8 cellular contexts compared by ENCODE assay signal in genomic region chr15:81336568-81336967, GRCh38. TPM values are rescaled to one million over a fixed set of nuclear protein-coding genes. Genes with fewer than 3 reads are reported as not detected.
A peak's percentile ranks its signal among the peaks of the same experiment; 100 is the strongest.
DNase-seq lines count a peak whose midpoint lies in the region; ATAC-seq and TF ChIP-seq lines count a peak whose summit lies in the region.

No MANE protein-coding gene starts in this region.

- CTCF ChIA-PET in IMR-90 (lab: Yijun Ruan, JAX): interaction anchor here (0.8 to 1.0 kb wide), 3 partner anchors 9 to 32 kb away, joined by 3 to 4 read pairs (median 3); no protein-coding TSS in a partner anchor
- CTCF ChIA-PET in activated naive CD4-positive, alpha-beta T cell treated with anti-CD3 and anti-CD28 coated beads for 36 hours (lab: Charles Lee): interaction anchor here (0.5 to 6.3 kb wide), 9 partner anchors 9 to 115 kb away, joined by 3 to 65 read pairs (median 4); no protein-coding TSS in a partner anchor

- peaks cover 7% of the 10 kb centered on the region; the same call in 1 of the 2 replicates for H3K9me1 ChIP-seq in IMR-90 (ENCODE audit: insufficient read depth, low read length)

- no peak overlapping the region for H2BK15ac ChIP-seq in IMR-90 (ENCODE audit: low read depth, low read length)

- no peak overlapping the region for H2AK5ac ChIP-seq in IMR-90 (ENCODE audit: low read depth, low read length)

- dilution Hi-C loops in IMR-90 (cut with HindIII; ENCODE audit: low sequenced_read_pairs, unreplicated experiment): no loop called here

- H3K79me1 ChIP-seq in IMR-90 (ENCODE audit: low read depth in 1 of 2, low read length in 2 of 2): no peaks in the 10 kb centered on the region

- H3K36me3 Mint-ChIP-seq in activated naive CD4-positive, alpha-beta T cell treated with anti-CD3 and anti-CD28 coated beads for 36 hours (ENCODE audit: low read depth): peaks cover 2% of the 10 kb centered on the region
- H3K36me3 Mint-ChIP-seq in naive B cell: no peaks in the 10 kb centered on the region

- H4K8ac ChIP-seq in IMR-90 (ENCODE audit: low read depth in 2 of 2, low read length in 2 of 2): no peak overlapping the region

- H3K27ac ChIP-seq in IMR-90 (ENCODE audit: insufficient read depth, low read length) (no peak overlapping the region), esophagus muscularis mucosa (replicated peaks in 1 of 4) (no peak overlapping the region)

- TF ChIP-seq POLR2A in IMR-90 (IDR thresholded peaks at IDR 0.05; ENCODE audit: low read depth, low read length): no peak
- no peak for TF ChIP-seq POLR2A in esophagus muscularis mucosa (IDR thresholded peaks at IDR 0.05; ENCODE audit: low read depth)

- H3K4ac ChIP-seq in IMR-90 (ENCODE audit: low read depth, low read length): no peak overlapping the region

- no peaks in the 10 kb centered on the region for H3K9me3 Mint-ChIP-seq in activated naive CD4-positive, alpha-beta T cell treated with anti-CD3 and anti-CD28 coated beads for 36 hours
- no peaks in the 10 kb centered on the region for H3K9me3 Mint-ChIP-seq in naive B cell

- H3K56ac ChIP-seq in IMR-90 (ENCODE audit: extremely low read depth, insufficient read depth, low read length): no peak overlapping the region

- H4K5ac ChIP-seq in IMR-90 (ENCODE audit: low read depth, low read length): no peak overlapping the region

- no peak overlapping the region for H2BK20ac ChIP-seq in IMR-90 (ENCODE audit: low read depth, low read length)

- intact Hi-C loops in IMR-90 (cut with micrococcal nuclease): loop anchor here (1.0 kb wide), 1 partner anchor 61 kb away; no protein-coding TSS in a partner anchor
- intact Hi-C loops in activated naive CD4-positive, alpha-beta T cell treated with anti-CD3 and anti-CD28 coated beads for 36 hours (cut with micrococcal nuclease): loop anchor here (1.0 to 5.0 kb wide), 3 partner anchors 61 to 229 kb away; no protein-coding TSS in a partner anchor
- intact Hi-C loops in esophagus muscularis mucosa (cut with DNase I): loop anchor here (10.0 kb wide), 1 partner anchor 62 kb away; no protein-coding TSS in a partner anchor

- no peaks in the 10 kb centered on the region for H3K27me3 Mint-ChIP-seq in activated naive CD4-positive, alpha-beta T cell treated with anti-CD3 and anti-CD28 coated beads for 36 hours (ENCODE audit: low read depth)
- H3K27me3 Mint-ChIP-seq in naive B cell: peaks cover 0 to 6% (median 0%) of the 10 kb centered on the region in 3 donors

- H3K4me1 Mint-ChIP-seq in activated naive CD4-positive, alpha-beta T cell treated with anti-CD3 and anti-CD28 coated beads for 36 hours (ENCODE audit: low read depth): peaks cover 15% of the 10 kb centered on the region
- H3K4me1 Mint-ChIP-seq in naive B cell: peaks cover 5 to 17% (median 6%) of the 10 kb centered on the region in 3 donors

- no CpG with 5 or more reads among the region's 4 CpGs for WGBS in IMR-90 (ENCODE audit: extremely low coverage in 2 of 2, insufficient read length in 1 of 2), 2 experiments
- WGBS in esophagus muscularis mucosa: 91% methylated on average over 4 of the region's 4 CpGs

- in situ Hi-C loops in IMR-90 (cut with MboI; ENCODE audit: low sequenced_read_pairs): no loop called here

- no peak overlapping the region for H3K4me3 Mint-ChIP-seq in activated naive CD4-positive, alpha-beta T cell treated with anti-CD3 and anti-CD28 coated beads for 36 hours
- no peak overlapping the region for H3K4me3 Mint-ChIP-seq in naive B cell

- H3K27ac Mint-ChIP-seq in activated naive CD4-positive, alpha-beta T cell treated with anti-CD3 and anti-CD28 coated beads for 36 hours: no peak overlapping the region
- peak overlapping the region in 1 of 6 donors; percentile 74 for H3K27ac Mint-ChIP-seq in naive B cell

- no peaks in the 10 kb centered on the region for H3K36me3 ChIP-seq in IMR-90 (ENCODE audit: control insufficient read depth, insufficient read depth, low read length)
- no peaks in the 10 kb centered on the region for H3K36me3 ChIP-seq in esophagus muscularis mucosa

- H3K9ac ChIP-seq in IMR-90 (ENCODE audit: low read depth, low read length): no peak overlapping the region

- no peak overlapping the region for H3K23ac ChIP-seq in IMR-90 (ENCODE audit: low read depth, low read length)

- H3K4me1 ChIP-seq in IMR-90 (ENCODE audit: control insufficient read depth, insufficient read depth, low read length) (peaks cover 9% of the 10 kb centered on the region), esophagus muscularis mucosa (peaks cover 4 to 28% (median 27%) of the 10 kb centered on the region in 4 donors)

- no peak overlapping the region for H3K4me3 ChIP-seq in IMR-90 (ENCODE audit: insufficient read depth, low read depth, low read length)
- no peak overlapping the region for H3K4me3 ChIP-seq in esophagus muscularis mucosa

- no peaks in the 10 kb centered on the region for H3K9me3 ChIP-seq in IMR-90 (ENCODE audit: control insufficient read depth, insufficient read depth, low read length)
- no peaks in the 10 kb centered on the region for H3K9me3 ChIP-seq in esophagus muscularis mucosa

- POLR2A ChIA-PET in IMR-90 (lab: Charles Lee; ENCODE audit: unreplicated experiment): no interaction called here

- H4K91ac ChIP-seq in IMR-90 (ENCODE audit: insufficient read depth, low read depth, low read length): no peak overlapping the region

- no peak overlapping the region for H2AK9ac ChIP-seq in IMR-90 (replicated peaks; ENCODE audit: low read depth, low read length, poor library complexity)

- no peak overlapping the region for H3K14ac ChIP-seq in IMR-90 (replicated peaks; ENCODE audit: low read depth, low read length)

- no peak for TF ChIP-seq EP300 in esophagus muscularis mucosa (IDR thresholded peaks at IDR 0.05)

- no peak overlapping the region for H3K18ac ChIP-seq in IMR-90 (ENCODE audit: low read depth, low read length)

- no peaks in the 10 kb centered on the region for H4K20me1 ChIP-seq in IMR-90 (ENCODE audit: insufficient read depth, low read length)

- no peak overlapping the region for H2BK5ac ChIP-seq in IMR-90 (ENCODE audit: low read depth, low read length, poor library complexity, severe bottlenecking)

- TF ChIP-seq CTCF in IMR-90 (conservative IDR thresholded peaks at IDR 0.05; ENCODE audit: low read depth, low read length) (peak; percentile 51), esophagus muscularis mucosa (IDR thresholded peaks at IDR 0.05) (peak in 1 of 3 experiments; percentile 13)

- no peak overlapping the region for H2AFZ ChIP-seq in IMR-90 (replicated peaks; ENCODE audit: low read length, poor library complexity)

- ATAC-seq in IMR-90 (ENCODE audit: low read depth) (no peak), naive B cell (ENCODE audit: low read depth in 2 of 2) (peak; percentile 70 to 73)

- peak; percentile 54 for TF ChIP-seq RAD21 in IMR-90 (IDR thresholded peaks at IDR 0.05; ENCODE audit: low read length)

- H3K4me2 ChIP-seq in IMR-90 (ENCODE audit: low read depth, low read length): no peak overlapping the region

- H2BK120ac ChIP-seq in IMR-90 (ENCODE audit: low read depth, low read length): no peak overlapping the region

- BruUV-seq in IMR-90 (replicated peaks; lab: Mats Ljungman, UMichigan): no TSS peak

- H3K27me3 ChIP-seq in IMR-90 (ENCODE audit: control insufficient read depth, insufficient read depth, low read length) (no peaks in the 10 kb centered on the region), esophagus muscularis mucosa (no peaks in the 10 kb centered on the region)

- DNase-seq in GM03348 (ENCODE audit: low spot score) (peak; percentile 28), IMR-90 (peak; percentile 44), naive B cell (peak; percentile 47), DMS114 treated with DMSO at 0.1 percent for 48 hours (lab: John Stamatoyannopoulos, UW; ENCODE audit: unreplicated experiment) (no peak), SHP77 (lab: John Stamatoyannopoulos, UW) (no peak), esophagus muscularis mucosa (ENCODE audit: extremely low spot score) (no peak), epidermal melanocyte (ENCODE audit: insufficient read length, low spot score) (no peak)
- DNase-seq in activated naive CD4-positive, alpha-beta T cell treated with anti-CD3 and anti-CD28 coated beads for 36 hours: peak; percentile 69

TF ChIP-seq in IMR-90, 13 proteins besides CTCF, POLR2A, EP300 and RAD21:
- TF ChIP-seq SMC3 (IDR thresholded peaks at IDR 0.05; ENCODE audit: low read depth, low read length) (peak; percentile 37; the same call in 1 of the 2 replicates), RFX5 (IDR thresholded peaks at IDR 0.05; ENCODE audit: low read depth, low read length) (no peak), USF2 (IDR thresholded peaks at IDR 0.05; ENCODE audit: low read depth, low read length) (no peak)

RNA-seq across cellular contexts. Expression of gene STARD5, which starts 12.6 kb away (rescaled TPM):
- total RNA-seq in IMR-90 (2012; rRNA removed): 4.4 and 5.0 TPM in 2 replicates
- 20.4 and 22.8 TPM in 2 replicates for polyA plus RNA-seq in IMR-90 (2012; rRNA removed)
- 13.5 and 13.6 TPM in 2 replicates for polyA plus RNA-seq in IMR-90 (2012; cell fraction: cytosol; rRNA removed)
- polyA plus RNA-seq in IMR-90 (2012; cell fraction: nucleus; rRNA removed; ENCODE audit: low replicate concordance): 68.7 and 105 TPM in 2 replicates
- 10 to 100 TPM; 10.1 to 11.7 TPM for total RNA-seq in activated naive CD4-positive, alpha-beta T cell treated with anti-CD3 and anti-CD28 coated beads for 36 hours
- 1 to 10 TPM; 5.1 to 9.6 (median 7.3) TPM for polyA plus RNA-seq in naive B cell (ENCODE audit: low read depth in 6 of 6)
- total RNA-seq in esophagus muscularis mucosa: 1 to 10 TPM; 2.7 to 3.7 (median 3.0) TPM

RNA-seq across cellular contexts. Expression of gene TMC3, which starts 37.4 kb away (rescaled TPM):
- not detected in 2 replicates for total RNA-seq in IMR-90 (2012; rRNA removed)
- not detected in 2 replicates for polyA plus RNA-seq in IMR-90 (2012; rRNA removed)
- polyA plus RNA-seq in IMR-90 (2012; cell fraction: cytosol; rRNA removed): not detected in 2 replicates
- polyA plus RNA-seq in IMR-90 (2012; cell fraction: nucleus; rRNA removed; ENCODE audit: low replicate concordance): not detected in 2 replicates
- not detected for total RNA-seq in activated naive CD4-positive, alpha-beta T cell treated with anti-CD3 and anti-CD28 coated beads for 36 hours
- polyA plus RNA-seq in naive B cell (ENCODE audit: low read depth in 6 of 6): not detected
- under 1 TPM; 0.17 to 0.99 (median 0.47) TPM for total RNA-seq in esophagus muscularis mucosa

Comparison
In these comparisons a context has a peak if more than half of its experiments do, and no peak if none do; other contexts are left out.
1. DNase-seq: peak in GM03348 (single experiment), IMR-90 (single experiment), activated naive CD4-positive, alpha-beta T cell treated with anti-CD3 and anti-CD28 coated beads for 36 hours (single experiment) and naive B cell (single experiment); none in DMS114 treated with DMSO at 0.1 percent for 48 hours (single experiment), SHP77 (0 of 2), esophagus muscularis mucosa (single experiment) and epidermal melanocyte (single experiment).